Comparison of ENCODE assay signal across 2 cellular contexts in genomic region chr19:15576526-15577156, GRCh38.
TF ChIP-seq lines count a peak whose summit lies in the region.

No MANE protein-coding gene starts in this region.

TF ChIP-seq in A549, 52 proteins besides CTCF, POLR2A, EP300 and RAD21:
- TF ChIP-seq SMC3 (IDR thresholded peaks at IDR 0.05) (no peak), ZFP36 (IDR thresholded peaks at IDR 0.05; ENCODE audit: borderline replicate concordance, partially characterized antibody) (peak; percentile 7), FOXS1 (CRISPR knock-in tag; IDR thresholded peaks at IDR 0.05) (no peak), RARB (CRISPR knock-in tag; IDR thresholded peaks at IDR 0.05) (no peak), ESRRA (IDR thresholded peaks at IDR 0.05; ENCODE audit: borderline replicate concordance, low read length) (no peak), ZC3H11A (IDR thresholded peaks at IDR 0.05) (no peak)

TF ChIP-seq in K562, 482 proteins besides CTCF, POLR2A, EP300 and RAD21:
- TF ChIP-seq RBM25 (IDR thresholded peaks at IDR 0.05; ENCODE audit: low read depth, low read length, severe bottlenecking), result peak; percentile 41
- TF ChIP-seq KAT8 (IDR thresholded peaks at IDR 0.05; ENCODE audit: low read depth), result no peak
- TF ChIP-seq L3MBTL2 (IDR thresholded peaks at IDR 0.05), result no peak
- TF ChIP-seq SMAD1 (IDR thresholded peaks at IDR 0.05; ENCODE audit: low read depth, low read length, partially characterized antibody), result no peak
- TF ChIP-seq NCOA2 (IDR thresholded peaks at IDR 0.05; ENCODE audit: partially characterized antibody in 2 of 2), result no peak
- TF ChIP-seq KDM1A (IDR thresholded peaks at IDR 0.05), result peak; percentile 9 to 24; a peak in 1 of 4 replicates
- TF ChIP-seq NFIC (IDR thresholded peaks at IDR 0.05), result peak; percentile 37
- no peak for TF ChIP-seq CBX1 (IDR thresholded peaks at IDR 0.05; ENCODE audit: low read depth)
- no peak for TF ChIP-seq TAF1 (IDR thresholded peaks at IDR 0.05; ENCODE audit: control insufficient read depth, extremely low read depth, insufficient read depth, low read length, severe bottlenecking)
- no peak for TF ChIP-seq CCAR2 (IDR thresholded peaks at IDR 0.05; ENCODE audit: low read depth, low read length)
- TF ChIP-seq POLR2AphosphoS5 (IDR thresholded peaks at IDR 0.05; ENCODE audit: control insufficient read depth, insufficient read depth, low read depth, low read length), result no peak
- TF ChIP-seq ZFP36 (IDR thresholded peaks at IDR 0.05; ENCODE audit: low read depth, low read length, partially characterized antibody), result peak; percentile 48
- TF ChIP-seq, protein P1, sequence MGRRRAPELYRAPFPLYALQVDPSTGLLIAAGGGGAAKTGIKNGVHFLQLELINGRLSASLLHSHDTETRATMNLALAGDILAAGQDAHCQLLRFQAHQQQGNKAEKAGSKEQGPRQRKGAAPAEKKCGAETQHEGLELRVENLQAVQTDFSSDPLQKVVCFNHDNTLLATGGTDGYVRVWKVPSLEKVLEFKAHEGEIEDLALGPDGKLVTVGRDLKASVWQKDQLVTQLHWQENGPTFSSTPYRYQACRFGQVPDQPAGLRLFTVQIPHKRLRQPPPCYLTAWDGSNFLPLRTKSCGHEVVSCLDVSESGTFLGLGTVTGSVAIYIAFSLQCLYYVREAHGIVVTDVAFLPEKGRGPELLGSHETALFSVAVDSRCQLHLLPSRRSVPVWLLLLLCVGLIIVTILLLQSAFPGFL (CRISPR knock-in tag; IDR thresholded peaks at IDR 0.05), result no peak
- no peak for TF ChIP-seq ZNF609 (CRISPR knock-in tag; IDR thresholded peaks at IDR 0.05; ENCODE audit: borderline replicate concordance)
- TF ChIP-seq BCOR (IDR thresholded peaks at IDR 0.05), result peak; percentile 53; the same call in 1 of the 2 replicates
